8 cellular contexts compared by ENCODE assay signal in genomic region chr11:61187505-61188130, GRCh38. TPM values are rescaled to one million over a fixed set of nuclear protein-coding genes. Genes with fewer than 3 reads are reported as not detected.
A peak's percentile ranks its signal among the peaks of the same experiment; 100 is the strongest.
DNase-seq lines count a peak whose midpoint lies in the region; ATAC-seq, FAIRE-seq and TF ChIP-seq lines count a peak whose summit lies in the region.

No MANE protein-coding gene starts in this region.

- TF ChIP-seq POLR2A in tibial nerve (IDR thresholded peaks at IDR 0.05) = no peak

- peaks cover 0 to 4% (median 0%) of the 10 kb centered on the region in 4 donors for H3K27me3 ChIP-seq in pancreas
- H3K27me3 ChIP-seq in tibial nerve = no peaks in the 10 kb centered on the region

- H3K9me3 ChIP-seq in pancreas (no peaks in the 10 kb centered on the region), tibial nerve (no peaks in the 10 kb centered on the region)

- TF ChIP-seq CTCF in GM12864 (IDR thresholded peaks at IDR 0.05; ENCODE audit: low read depth, low read length, missing control alignments) (peak; percentile 95), pancreas (IDR thresholded peaks at IDR 0.05) (peak; percentile 79 to 91 (median 85)), tibial nerve (IDR thresholded peaks at IDR 0.05) (peak; percentile 76 to 92 (median 83))

- ATAC-seq in pancreas = peak; percentile 50 to 96 (median 92)
- ATAC-seq in GM19452 (IDR thresholded peaks at IDR 0.05; ENCODE audit: unreplicated experiment) = no peak

- peak; percentile 69 for DNase-seq in GM12864 (ENCODE audit: low read depth)
- peak; percentile 18 for DNase-seq in NCI-H1048 (lab: John Stamatoyannopoulos, UW)
- peak; percentile 74 for DNase-seq in SK-MEL-5 (ENCODE audit: low read depth, low spot score)
- peak; percentile 29 to 70 (median 66) for DNase-seq in activated naive CD4-positive, alpha-beta T cell (lab: John Stamatoyannopoulos, UW)
- DNase-seq in globus pallidus (ENCODE audit: low spot score) = peak; percentile 49
- DNase-seq in pancreas = peak in 5 of 6 donors; percentile 47 to 85 (median 63)
- peak; percentile 72 to 93 for DNase-seq in tibial nerve (ENCODE audit: low spot score in 2 of 2)

- FAIRE-seq in pancreas (lab: Jason Lieb, UNC) = no peak

- H3K36me3 ChIP-seq in pancreas = no peaks in the 10 kb centered on the region
- no peaks in the 10 kb centered on the region for H3K36me3 ChIP-seq in tibial nerve

- H3K27ac ChIP-seq in pancreas (no peak overlapping the region), tibial nerve (no peak overlapping the region)

- no peak overlapping the region for H3K4me3 ChIP-seq in GM12864 (ENCODE audit: low read depth, low read length)
- no peak overlapping the region for H3K4me3 ChIP-seq in pancreas
- H3K4me3 ChIP-seq in tibial nerve = no peak overlapping the region

- in situ Hi-C loops in SK-MEL-5 (cut with HindIII; ENCODE audit: low pct_unique_long_range_greater_than_20kb, low sequenced_read_pairs) = no loop called here

- TF ChIP-seq EP300 in tibial nerve (IDR thresholded peaks at IDR 0.05) = no peak

- H3K4me1 ChIP-seq in pancreas (no peaks in the 10 kb centered on the region), tibial nerve (no peaks in the 10 kb centered on the region)

- intact Hi-C loops in pancreas (cut with DNase I) = loop anchor here in 2 of 3 donors (10.0 kb wide), 1 partner anchor 353 kb away; no protein-coding TSS in a partner anchor

- 40 to 44% methylated on average over 11 of the region's 11 CpGs for WGBS in pancreas, 2 donors
- WGBS in tibial nerve, 2 donors = 40 to 41% methylated on average over 11 of the region's 11 CpGs

RNA-seq across cellular contexts. Expression of gene PGA3, which starts 15.7 kb away (rescaled TPM):
- total RNA-seq in SK-MEL-5 (2014; rRNA removed; shearing (Covaris generic)) = not detected in 2 replicates
- polyA plus RNA-seq in SK-MEL-5 (2015; cell fraction: cytosol; rRNA removed) = not detected in 2 replicates
- 0.12 TPM in 1 of 2 replicates, not detected in the other for polyA plus RNA-seq in SK-MEL-5 (2015; cell fraction: nucleus; rRNA removed)
- total RNA-seq in pancreas (under 1 TPM in 2 of 6 donors, not detected in 4; 0.08 to 0.13 TPM), tibial nerve (10 to 100 TPM in 1 of 4 donors, 1 to 10 TPM in 1, not detected in 2; 1.5 to 11.1 TPM)
- polyA plus RNA-seq in pancreas = 1 to 10 TPM in 1 of 2 donors, under 1 TPM in 1; 0.34 to 7.4 TPM

RNA-seq across cellular contexts. Expression of gene VPS37C, which starts 26.4 kb away (rescaled TPM):
- 13.5 and 17.4 TPM in 2 replicates for total RNA-seq in SK-MEL-5 (2014; rRNA removed; shearing (Covaris generic))
- 14.6 and 16.9 TPM in 2 replicates for polyA plus RNA-seq in SK-MEL-5 (2015; cell fraction: cytosol; rRNA removed)
- polyA plus RNA-seq in SK-MEL-5 (2015; cell fraction: nucleus; rRNA removed) = 11.9 and 13.7 TPM in 2 replicates
- 10 to 100 TPM; 12.1 to 25.7 (median 17.5) TPM for total RNA-seq in pancreas
- polyA plus RNA-seq in pancreas = 10 to 100 TPM; 15.0 to 16.3 TPM
- 10 to 100 TPM; 11.8 to 22.2 (median 13.6) TPM for total RNA-seq in tibial nerve

RNA-seq across cellular contexts. Expression of gene PGA4, which starts 34.5 kb away (rescaled TPM):
- total RNA-seq in SK-MEL-5 (2014; rRNA removed; shearing (Covaris generic)) = not detected in 2 replicates
- 0.33 TPM in 1 of 2 replicates, not detected in the other for polyA plus RNA-seq in SK-MEL-5 (2015; cell fraction: cytosol; rRNA removed)
- polyA plus RNA-seq in SK-MEL-5 (2015; cell fraction: nucleus; rRNA removed) = not detected in 2 replicates
- 1 to 10 TPM in 4 of 6 donors, under 1 TPM in 1, not detected in 1; 0.16 to 2.9 (median 2.2) TPM for total RNA-seq in pancreas
- 1 to 10 TPM in 1 of 2 donors, under 1 TPM in 1; 0.95 to 4.6 TPM for polyA plus RNA-seq in pancreas
- total RNA-seq in tibial nerve = 10 to 100 TPM in 1 of 4 donors, 1 to 10 TPM in 2, not detected in 1; 2.2 to 10.5 (median 8.6) TPM

RNA-seq across cellular contexts. Expression of gene PGA5, which starts 53.4 kb away (rescaled TPM):
- total RNA-seq in SK-MEL-5 (2014; rRNA removed; shearing (Covaris generic)) = not detected in 2 replicates
- polyA plus RNA-seq in SK-MEL-5 (2015; cell fraction: cytosol; rRNA removed) = 0.33 TPM in 1 of 2 replicates, not detected in the other
- polyA plus RNA-seq in SK-MEL-5 (2015; cell fraction: nucleus; rRNA removed) = not detected in 2 replicates
- total RNA-seq in pancreas = under 1 TPM in 4 of 6 donors, not detected in 2; 0.31 to 0.83 (median 0.60) TPM
- polyA plus RNA-seq in pancreas = under 1 TPM; 0.27 to 0.70 TPM
- 1 to 10 TPM in 1 of 4 donors, not detected in 3; 3.6 TPM for total RNA-seq in tibial nerve

Comparison
In these comparisons a context has a peak if more than half of its experiments do, and no peak if none do; other contexts are left out.
1. DNase-seq: peak in every context shown above with its lines; median percentile 82 in tibial nerve; 74 in SK-MEL-5; 69 in GM12864; 66 in activated naive CD4-positive, alpha-beta T cell; 63 in pancreas; 49 in globus pallidus; 18 in NCI-H1048.